Comparison of ENCODE assay signal across 1 cellular context in genomic region chr2:239035361-239035814, GRCh38.
TF ChIP-seq lines count a peak whose summit lies in the region.

No MANE protein-coding gene starts in this region.

TF ChIP-seq in WTC11, 78 proteins besides CTCF, POLR2A, EP300 and RAD21 (continued from another document):
- TF ChIP-seq SP1 (CRISPR knock-in tag; conservative IDR thresholded peaks at IDR 0.05), result no peak
